In genomic region chr7:21566094-21566493, GRCh38 we compare ENCODE assay signal across 19 cellular contexts. TPM values are rescaled to one million over a fixed set of nuclear protein-coding genes. Genes with fewer than 3 reads are reported as not detected.
A peak's percentile ranks its signal among the peaks of the same experiment; 100 is the strongest.
DNase-seq lines count a peak whose midpoint lies in the region; ATAC-seq and TF ChIP-seq lines count a peak whose summit lies in the region.
"Had no signal": no experiment of that assay in that cellular context is flagged by ENCODE, and none has a peak within 500 bp of the region (broad histone marks: within the 10 kb centered on the region; RNA-seq: fewer than 3 reads in every experiment).

No MANE protein-coding gene starts in this region.

- no peaks in the 10 kb centered on the region for H3K9me3 ChIP-seq in body of pancreas
- no peaks in the 10 kb centered on the region for H3K9me3 ChIP-seq in parathyroid adenoma (ENCODE audit: control insufficient read depth, low read length)
- H3K9me3 ChIP-seq in Caco-2: no peaks in the 10 kb centered on the region
- H3K9me3 ChIP-seq in T-helper 17 cell (ENCODE audit: control insufficient read depth, low read length, poor library complexity, severe bottlenecking): no peaks in the 10 kb centered on the region
- H3K9me3 ChIP-seq: SJCRH30 had no signal

- ATAC-seq in body of pancreas: peak; percentile 73
- no peak for ATAC-seq in T-helper 17 cell
- ATAC-seq: GM12878, HCT116 had no signal

- no peak overlapping the region for H3K4me2 ChIP-seq in parathyroid adenoma (ENCODE audit: low read length)

- H3K4me3 Mint-ChIP-seq in Calu3 (ENCODE audit: low read depth, unreplicated experiment) (peak overlapping the region; percentile 36), Caco-2 (ENCODE audit: unreplicated experiment) (no peak overlapping the region), T-helper 17 cell (no peak overlapping the region)
- H3K4me3 Mint-ChIP-seq in activated T-helper 2 cell treated with anti-CD3 and anti-CD28 coated beads, Interferon-gamma antibody, Interleukin-2, Interleukin-4, amounts not matched to agents 10 μg/mL and 5 μg/mL and 100 μg/mL, durations not matched to agents 14 hours and 24 hours and 36 hours (ENCODE audit: low read depth): no peak overlapping the region

- DNase-seq in Calu3 (peak; percentile 47), LNCaP clone FGC (ENCODE audit: low read depth) (peak; percentile 58), body of pancreas (peak in 1 of 4 donors; percentile 25), Caco-2 (no peak), T-helper 17 cell (no peak)
- DNase-seq in activated T-helper 2 cell treated with anti-CD3 and anti-CD28 coated beads, Interferon-gamma antibody, Interleukin-2, Interleukin-4, amounts not matched to agents 10 μg/mL and 5 μg/mL and 100 μg/mL, durations not matched to agents 14 hours and 24 hours and 36 hours (ENCODE audit: low spot score): no peak
- DNase-seq: ACHN, DMS153, GF-D8, GM23248, NCI-H1417, NCI-H187 treated with DMSO at 0.1 percent for 48 hours, NCI-H510A treated with DMSO at 0.1 percent for 48 hours, NCI-H82, SJCRH30 had no signal

- intact Hi-C loops in Calu3 (cut with micrococcal nuclease; ENCODE audit: unreplicated experiment) (loop anchor here (1.0 to 5.0 kb wide), 5 partner anchors 15 to 436 kb away; no protein-coding TSS in a partner anchor), body of pancreas (cut with DNase I) (no loop called here), Caco-2 (cut with micrococcal nuclease; ENCODE audit: unreplicated experiment) (no loop called here)
- intact Hi-C loops in activated T-helper 2 cell treated with anti-CD3 and anti-CD28 coated beads, Interferon-gamma antibody, Interleukin-2, Interleukin-4, amounts not matched to agents 10 μg/mL and 5 μg/mL and 100 μg/mL, durations not matched to agents 14 hours and 24 hours and 36 hours (cut with micrococcal nuclease): no loop called here

- no peaks in the 10 kb centered on the region for H3K36me3 ChIP-seq in body of pancreas (replicated peaks in 1 of 2; ENCODE audit: insufficient read depth in 1 of 2, low read depth in 2 of 2)
- H3K36me3 ChIP-seq in parathyroid adenoma (ENCODE audit: control insufficient read depth, insufficient read depth, low read length): peaks cover 6% of the 10 kb centered on the region
- H3K36me3 ChIP-seq in Caco-2 (ENCODE audit: control insufficient read depth, insufficient read depth, low read length): no peaks in the 10 kb centered on the region
- H3K36me3 ChIP-seq: SJCRH30 had no signal

- BruUV-seq in Calu3 (replicated peaks; lab: Mats Ljungman, UMichigan): no TSS peak
- no TSS peak for BruUV-seq in Caco-2 (replicated peaks; lab: Mats Ljungman, UMichigan)

- 9 to 15% methylated on average over 4 of the region's 4 CpGs for WGBS in body of pancreas, 2 donors

- no peak overlapping the region for H3K9ac ChIP-seq in parathyroid adenoma
- H3K9ac ChIP-seq: GM23248 had no signal

- no peak for TF ChIP-seq POLR2A in body of pancreas (IDR thresholded peaks at IDR 0.05)

- H3K4me1 ChIP-seq in body of pancreas (peaks cover 9% of the 10 kb centered on the region), parathyroid adenoma (peaks cover 59% of the 10 kb centered on the region), Caco-2 (no peaks in the 10 kb centered on the region)
- H3K4me1 ChIP-seq: SJCRH30 had no signal

- POLR2A ChIA-PET in Caco-2 (lab: Charles Lee): no interaction called here

- H3K4me3 ChIP-seq in LNCaP clone FGC (ENCODE audit: low read depth, low read length): no peak overlapping the region
- no peak overlapping the region for H3K4me3 ChIP-seq in body of pancreas
- no peak overlapping the region for H3K4me3 ChIP-seq in parathyroid adenoma (ENCODE audit: low read depth, low read length)
- no peak overlapping the region for H3K4me3 ChIP-seq in Caco-2 (ENCODE audit: low read depth, low read length)
- H3K4me3 ChIP-seq: GM12878, GM23248, SJCRH30 had no signal

- CTCF ChIA-PET in Calu3 (lab: Charles Lee) (interaction anchor here (0.6 to 1.7 kb wide), 13 partner anchors 11 to 766 kb away, joined by 3 to 10 read pairs (median 4); no protein-coding TSS in a partner anchor), Caco-2 (lab: Charles Lee) (interaction anchor here (0.6 to 1.6 kb wide), 2 partner anchors 187 to 201 kb away, joined by 3 to 4 read pairs; no protein-coding TSS in a partner anchor)

- H3K79me2 ChIP-seq in parathyroid adenoma: no peaks in the 10 kb centered on the region

- H3K27me3 ChIP-seq in body of pancreas: no peaks in the 10 kb centered on the region
- no peaks in the 10 kb centered on the region for H3K27me3 ChIP-seq in parathyroid adenoma (ENCODE audit: control insufficient read depth, insufficient read depth, low read length)
- no peaks in the 10 kb centered on the region for H3K27me3 ChIP-seq in Caco-2 (replicated peaks; ENCODE audit: control insufficient read depth, insufficient read depth, low read length)
- H3K27me3 ChIP-seq: SJCRH30 had no signal

- H3K27ac ChIP-seq in body of pancreas: peak overlapping the region in 2 of 4 donors; percentile 10 to 48
- peak overlapping the region; percentile 94 for H3K27ac ChIP-seq in parathyroid adenoma
- H3K27ac ChIP-seq: C4-2B, GM23248, SJCRH30 had no signal

- peak overlapping the region; percentile 29 for H3K27ac Mint-ChIP-seq in Calu3 (ENCODE audit: unreplicated experiment)
- no peak overlapping the region for H3K27ac Mint-ChIP-seq in Caco-2 (ENCODE audit: unreplicated experiment)
- no peak overlapping the region for H3K27ac Mint-ChIP-seq in activated T-helper 2 cell treated with anti-CD3 and anti-CD28 coated beads, Interferon-gamma antibody, Interleukin-2, Interleukin-4, amounts not matched to agents 10 μg/mL and 5 μg/mL and 100 μg/mL, durations not matched to agents 14 hours and 24 hours and 36 hours
- H3K27ac Mint-ChIP-seq in T-helper 17 cell: no peak overlapping the region

- no peak overlapping the region for H2AFZ ChIP-seq in parathyroid adenoma
- H2AFZ ChIP-seq: GM23248 had no signal

- H3K9me3 Mint-ChIP-seq in Calu3 (ENCODE audit: low read depth, unreplicated experiment) (no peaks in the 10 kb centered on the region), Caco-2 (ENCODE audit: unreplicated experiment) (no peaks in the 10 kb centered on the region)
- H3K9me3 Mint-ChIP-seq in activated T-helper 2 cell treated with anti-CD3 and anti-CD28 coated beads, Interferon-gamma antibody, Interleukin-2, Interleukin-4, amounts not matched to agents 10 μg/mL and 5 μg/mL and 100 μg/mL, durations not matched to agents 14 hours and 24 hours and 36 hours: no peaks in the 10 kb centered on the region

- no peaks in the 10 kb centered on the region for H3K36me3 Mint-ChIP-seq in Calu3 (ENCODE audit: insufficient read depth, unreplicated experiment)
- H3K36me3 Mint-ChIP-seq in Caco-2 (ENCODE audit: insufficient read depth, unreplicated experiment): no peaks in the 10 kb centered on the region
- no peaks in the 10 kb centered on the region for H3K36me3 Mint-ChIP-seq in activated T-helper 2 cell treated with anti-CD3 and anti-CD28 coated beads, Interferon-gamma antibody, Interleukin-2, Interleukin-4, amounts not matched to agents 10 μg/mL and 5 μg/mL and 100 μg/mL, durations not matched to agents 14 hours and 24 hours and 36 hours (ENCODE audit: low read depth)
- H3K36me3 Mint-ChIP-seq in T-helper 17 cell (ENCODE audit: low read depth): no peaks in the 10 kb centered on the region

- no peak for TF ChIP-seq CTCF in Calu3 (IDR thresholded peaks at IDR 0.05; ENCODE audit: unreplicated experiment)
- TF ChIP-seq CTCF in LNCaP clone FGC (IDR thresholded peaks at IDR 0.05; ENCODE audit: control insufficient read depth, extremely low read depth, insufficient read depth): no peak
- no peak for TF ChIP-seq CTCF in body of pancreas (IDR thresholded peaks at IDR 0.05)
- no peak for TF ChIP-seq CTCF in parathyroid adenoma (IDR thresholded peaks at IDR 0.05)
- TF ChIP-seq CTCF in Caco-2 (IDR thresholded peaks at IDR 0.05; ENCODE audit: insufficient read depth in 1 of 2, low read depth in 1 of 2, low read length in 1 of 2, severe bottlenecking in 1 of 2, unreplicated experiment in 1 of 2): no peak

- no peaks in the 10 kb centered on the region for H3K27me3 Mint-ChIP-seq in Calu3 (ENCODE audit: unreplicated experiment)
- H3K27me3 Mint-ChIP-seq in Caco-2 (ENCODE audit: insufficient read depth, unreplicated experiment): no peaks in the 10 kb centered on the region
- H3K27me3 Mint-ChIP-seq in activated T-helper 2 cell treated with anti-CD3 and anti-CD28 coated beads, Interferon-gamma antibody, Interleukin-2, Interleukin-4, amounts not matched to agents 10 μg/mL and 5 μg/mL and 100 μg/mL, durations not matched to agents 14 hours and 24 hours and 36 hours (ENCODE audit: low read depth): peaks cover 11% of the 10 kb centered on the region
- H3K27me3 Mint-ChIP-seq in T-helper 17 cell: peaks cover 14% of the 10 kb centered on the region

- peaks cover 11% of the 10 kb centered on the region for H3K4me1 Mint-ChIP-seq in Calu3 (ENCODE audit: low read depth, unreplicated experiment)
- H3K4me1 Mint-ChIP-seq in Caco-2 (ENCODE audit: low read depth, unreplicated experiment): no peaks in the 10 kb centered on the region
- H3K4me1 Mint-ChIP-seq in activated T-helper 2 cell treated with anti-CD3 and anti-CD28 coated beads, Interferon-gamma antibody, Interleukin-2, Interleukin-4, amounts not matched to agents 10 μg/mL and 5 μg/mL and 100 μg/mL, durations not matched to agents 14 hours and 24 hours and 36 hours (ENCODE audit: low read depth): no peaks in the 10 kb centered on the region
- H3K4me1 Mint-ChIP-seq in T-helper 17 cell: no peaks in the 10 kb centered on the region

RNA-seq across cellular contexts. Expression of gene DNAH11, which starts 23.3 kb away (rescaled TPM):
- 1.6 and 1.9 TPM in 2 replicates for total RNA-seq in Calu3 (2022)
- under 1 TPM; 0.52 to 0.99 TPM for total RNA-seq in body of pancreas
- total RNA-seq in Caco-2 (2022): 1.3 and 2.0 TPM in 2 replicates
- 2.0 and 3.7 TPM in 2 replicates for total RNA-seq in activated T-helper 2 cell treated with anti-CD3 and anti-CD28 coated beads, Interferon-gamma antibody, Interleukin-2, Interleukin-4, amounts not matched to agents 10 μg/mL and 5 μg/mL and 100 μg/mL, durations not matched to agents 14 hours and 24 hours and 36 hours
- total RNA-seq in T-helper 17 cell: under 1 TPM; 0.05 to 0.97 TPM

Comparison
In these comparisons a context has a peak if more than half of its experiments do, and no peak if none do; other contexts are left out.
1. DNase-seq: peak in Calu3 (single experiment) and LNCaP clone FGC (single experiment); none in Caco-2 (0 of 2), activated T-helper 2 cell treated with anti-CD3 and anti-CD28 coated beads, Interferon-gamma antibody, Interleukin-2, Interleukin-4, amounts not matched to agents 10 μg/mL and 5 μg/mL and 100 μg/mL, durations not matched to agents 14 hours and 24 hours and 36 hours (single experiment) and T-helper 17 cell (0 of 3).